ENCODE assay signal across 9 cellular contexts in the genomic region with DNA sequence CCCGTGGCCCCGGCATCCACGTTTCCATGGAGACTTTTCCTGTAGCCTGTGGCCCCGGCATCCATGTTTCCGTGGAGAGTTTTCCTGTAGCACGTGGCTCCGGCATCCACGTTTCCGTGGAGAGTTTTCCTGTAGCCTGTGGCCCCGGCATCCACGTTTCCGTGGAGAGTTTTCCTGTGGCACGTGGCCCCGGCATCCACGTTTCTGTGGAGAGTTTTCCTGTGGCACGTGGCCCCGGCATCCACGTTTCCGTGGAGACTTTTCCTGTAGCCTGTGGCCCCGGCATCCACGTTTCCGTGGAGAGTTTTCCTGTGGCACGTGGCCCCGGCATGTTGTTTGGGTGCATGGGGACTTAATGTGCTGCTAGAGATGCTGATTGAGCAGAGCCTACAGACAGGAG. TPM values are rescaled to one million over a fixed set of nuclear protein-coding genes. Genes with fewer than 3 reads are reported as not detected.
"Had no signal": no experiment of that assay in that cellular context is flagged by ENCODE, and none has a peak within 500 bp of the region (broad histone marks: within the 10 kb centered on the region; RNA-seq: fewer than 3 reads in every experiment).

No MANE protein-coding gene starts in this region.

RNA-seq across cellular contexts. Expression of a gene that starts 23.0 kb away (rescaled TPM):
- total RNA-seq: activated CD4-positive, alpha-beta memory T cell treated with anti-CD3 and anti-CD28 coated beads for 36 hours; activated CD4-positive, alpha-beta T cell treated with anti-CD3 and anti-CD28 coated beads, Interleukin-2, amount 10 ng/mL, durations not matched to agents 24 days and 14 days; activated CD8-positive, alpha-beta memory T cell treated with anti-CD3 and anti-CD28 coated beads for 36 hours; activated CD8-positive, alpha-beta T cell treated with anti-CD3 and anti-CD28 coated beads for 36 hours; activated T-cell treated with anti-CD3 and anti-CD28 coated beads, Interleukin-2, amount 50 U/mL, for 4 hours; activated T-helper 1 cell treated with anti-CD3 and anti-CD28 coated beads, Interleukin-12 subunit alpha, Interleukin-12 subunit beta, Interleukin-2, Interleukin-4 antibody, amounts not matched to agents 30 ng/mL and 10 ng/mL and 1 ng/mL, durations not matched to agents 14 hours and 24 hours and 36 hours; aorta; astrocyte; cardiac septum had no signal
- polyA plus RNA-seq: aorta had no signal
